In the genomic region with DNA sequence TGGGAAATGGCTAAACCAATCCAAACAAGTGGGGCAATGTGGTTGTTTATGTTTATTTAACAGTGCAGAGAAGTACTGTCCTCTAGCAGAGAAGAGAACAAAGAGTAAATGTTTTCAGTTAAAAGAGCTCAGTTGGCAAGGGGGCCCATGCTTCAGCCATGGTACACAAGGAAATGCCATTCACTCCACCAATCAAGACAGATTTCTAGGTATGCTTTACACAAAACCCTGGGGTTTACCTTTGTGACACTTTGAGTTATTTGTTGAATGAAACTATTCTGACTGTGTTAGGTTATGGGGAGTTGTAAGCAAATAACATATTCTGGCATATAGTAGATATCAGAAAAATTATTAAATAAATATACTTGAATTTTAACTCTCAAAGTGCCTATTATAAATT, we compare ENCODE assay signal across 25 cellular contexts.
"Had no signal": no experiment of that assay in that cellular context is flagged by ENCODE, and none has a peak within 500 bp of the region (broad histone marks: within the 10 kb centered on the region; RNA-seq: fewer than 3 reads in every experiment).

No MANE protein-coding gene starts in this region.

- H3K9me3 ChIP-seq: esophagus muscularis mucosa, right lobe of liver, thoracic aorta, tibial nerve, upper lobe of left lung had no signal

- H2AFZ ChIP-seq: neural progenitor cell, parathyroid adenoma had no signal

- ATAC-seq: foreskin keratinocyte; heart right ventricle; naive thymus-derived CD4-positive, alpha-beta T cell had no signal

- H3K4me3 ChIP-seq: coronary artery, esophagus muscularis mucosa, heart right ventricle, lung, neural progenitor cell, right lobe of liver, thoracic aorta, tibial nerve, upper lobe of left lung had no signal

- H3K4me2 ChIP-seq: neural progenitor cell had no signal

- H3K27ac ChIP-seq: coronary artery, esophagus muscularis mucosa, foreskin keratinocyte, heart right ventricle, neural progenitor cell, parathyroid adenoma, right lobe of liver, thoracic aorta, tibial nerve, upper lobe of left lung had no signal

- DNase-seq: dermis blood vessel endothelial cell; effector memory CD4-positive, alpha-beta T cell; foreskin keratinocyte; glutamatergic neuron; heart right ventricle; hippocampal formation; islet precursor cell; midbrain; naive thymus-derived CD4-positive, alpha-beta T cell; right lobe of liver; small intestine; stimulated activated CD4-positive, alpha-beta T cell treated with anti-CD3 and anti-CD28 coated beads, Interleukin-12 subunit alpha, Interleukin-12 subunit beta, amount 100 ng/mL, for 4 hours; stimulated activated CD4-positive, alpha-beta T cell treated with anti-CD3 and anti-CD28 coated beads, Interleukin-1b, Interleukin-23, amount 100 ng/mL, for 48 hours; stimulated activated CD4-positive, alpha-beta T cell treated with anti-CD3 and anti-CD28 coated beads, Interleukin-4, amount 100 ng/mL, for 1 hour; stimulated activated CD8-positive, alpha-beta memory T cell treated with anti-CD3 and anti-CD28 coated beads, Interleukin-4, amount 100 ng/mL, for 48 hours; stimulated activated naive CD4-positive, alpha-beta T cell treated with Interleukin-2 at 50 U/mL for 16 hours; substantia nigra; upper lobe of left lung had no signal

- H3K36me3 ChIP-seq: esophagus muscularis mucosa, heart right ventricle, neural progenitor cell, right lobe of liver, thoracic aorta, tibial nerve, upper lobe of left lung had no signal

- H3K79me2 ChIP-seq: parathyroid adenoma had no signal

- H3K9ac ChIP-seq: neural progenitor cell, parathyroid adenoma had no signal

- H3K27me3 ChIP-seq: esophagus muscularis mucosa, foreskin keratinocyte, heart right ventricle, neural progenitor cell, right lobe of liver, tibial nerve, upper lobe of left lung had no signal

- H3K4me1 ChIP-seq: esophagus muscularis mucosa, foreskin keratinocyte, heart right ventricle, neural progenitor cell, parathyroid adenoma, right lobe of liver, tibial nerve, upper lobe of left lung had no signal
